Comparison of ENCODE assay signal across 8 cellular contexts in genomic region chr13:52195052-52195837, GRCh38. TPM values are rescaled to one million over a fixed set of nuclear protein-coding genes. Genes with fewer than 3 reads are reported as not detected.
DNase-seq lines count a peak whose midpoint lies in the region; ATAC-seq and TF ChIP-seq lines count a peak whose summit lies in the region.

No MANE protein-coding gene starts in this region.

- H3K36me3 ChIP-seq in OCI-LY7 (ENCODE audit: insufficient read depth, low read length) (no peaks in the 10 kb centered on the region), thoracic aorta (no peaks in the 10 kb centered on the region)

- intact Hi-C loops in OCI-LY7 (cut with micrococcal nuclease; ENCODE audit: unreplicated experiment), result loop anchor here (5.0 to 10.0 kb wide), 2 partner anchors 183 to 260 kb away; partner anchors contain the start of genes ALG11, ATP7B, CKAP2 and VPS36

- no TSS peak for BruUV-seq in OCI-LY7 (replicated peaks; lab: Mats Ljungman, UMichigan)

- H3K9me3 ChIP-seq in OCI-LY7 (ENCODE audit: low read length) (no peaks in the 10 kb centered on the region), thoracic aorta (no peaks in the 10 kb centered on the region)

- H3K4me2 ChIP-seq in OCI-LY7 (ENCODE audit: low read length), result peak overlapping the region; percentile 71

- POLR2A ChIA-PET in GM10248 (lab: Yijun Ruan, JAX), result no interaction called here
- POLR2A ChIA-PET in OCI-LY7 (lab: Charles Lee), result interaction anchor here (0.7 kb wide), 1 partner anchor 11 kb away, joined by 3 read pairs; no protein-coding TSS in a partner anchor

- no peaks in the 10 kb centered on the region for H3K9me2 ChIP-seq in OCI-LY7 (ENCODE audit: insufficient read depth, low read length)

- H3K27ac ChIP-seq in OCI-LY7 (ENCODE audit: low read depth, low read length, poor library complexity, severe bottlenecking) (no peak overlapping the region), foreskin keratinocyte (no peak overlapping the region), thoracic aorta (peak overlapping the region; percentile 85 to 88)

- TF ChIP-seq CTCF in GM10248 (IDR thresholded peaks at IDR 0.05; ENCODE audit: control extremely low read depth, extremely low read depth, low read depth, missing control alignments) (peak; percentile 37), OCI-LY7 (conservative IDR thresholded peaks at IDR 0.05; ENCODE audit: low read length) (no peak), foreskin keratinocyte (conservative IDR thresholded peaks at IDR 0.05) (peak; percentile 58), thoracic aorta (IDR thresholded peaks at IDR 0.05) (no peak)

- CTCF ChIA-PET in GM10248 (lab: Yijun Ruan, JAX) (interaction anchor here (0.7 to 1.5 kb wide), 3 partner anchors 9 to 345 kb away, joined by 3 read pairs; no protein-coding TSS in a partner anchor), OCI-LY7 (lab: Charles Lee; ENCODE audit: unreplicated experiment) (no interaction called here)

- no peaks in the 10 kb centered on the region for H3K27me3 ChIP-seq in foreskin keratinocyte
- H3K27me3 ChIP-seq in thoracic aorta (replicated peaks; ENCODE audit: insufficient read depth), result no peaks in the 10 kb centered on the region

- DNase-seq in GM10248 (ENCODE audit: extremely low spot score), result peak; percentile 74
- DNase-seq in HCEC 1CT, result peak; percentile 68
- no peak for DNase-seq in OCI-LY7 (ENCODE audit: low spot score)
- peak; percentile 38 for DNase-seq in activated gamma-delta T cell (lab: John Stamatoyannopoulos, UW)
- DNase-seq in foreskin keratinocyte, result peak; percentile 44 to 79
- DNase-seq in occipital lobe (lab: John Stamatoyannopoulos, UW), result peak; percentile 36
- DNase-seq in thoracic aorta (ENCODE audit: low spot score), result peak; percentile 53

- peak overlapping the region; percentile 94 for H3K4me3 ChIP-seq in OCI-LY7 (ENCODE audit: low read depth, low read length, poor library complexity, severe bottlenecking)
- H3K4me3 ChIP-seq in thoracic aorta, result peak overlapping the region; percentile 84

- no peaks in the 10 kb centered on the region for H4K20me1 ChIP-seq in OCI-LY7 (ENCODE audit: insufficient read depth, low read length)

- ATAC-seq in foreskin keratinocyte (peak; percentile 76), thoracic aorta (ENCODE audit: insufficient number of reproducible peaks, low FRiP score, low read depth) (peak; percentile 55), HG02938 (IDR thresholded peaks at IDR 0.05; ENCODE audit: unreplicated experiment) (no peak)

- peak overlapping the region; percentile 99 for H2AFZ ChIP-seq in OCI-LY7 (ENCODE audit: low read length)

- H3K4me1 ChIP-seq in OCI-LY7 (ENCODE audit: insufficient read depth, low read length, poor library complexity, severe bottlenecking) (peaks cover 13% of the 10 kb centered on the region), foreskin keratinocyte (no peaks in the 10 kb centered on the region), thoracic aorta (ENCODE audit: control insufficient read depth in 1 of 2, low read depth in 2 of 2) (peaks cover 7 to 9% of the 10 kb centered on the region in 2 donors)

- peaks cover 34% of the 10 kb centered on the region; the same call in 1 of the 2 replicates for H3K79me2 ChIP-seq in OCI-LY7 (ENCODE audit: insufficient read depth, low read depth, low read length)

RNA-seq across cellular contexts. Expression of gene NEK3, which starts 35.8 kb away (rescaled TPM):
- total RNA-seq in OCI-LY7 (2014; rRNA removed; shearing (Covaris generic)), result 18.2 and 28.4 TPM in 2 replicates
- total RNA-seq in OCI-LY7 (2022), result 32.2 and 37.0 TPM in 2 replicates
- 9.8 and 12.2 TPM in 2 replicates for total RNA-seq in foreskin keratinocyte
- polyA plus RNA-seq in foreskin keratinocyte, result 8.7 and 9.0 TPM in 2 replicates
- total RNA-seq in occipital lobe, result 11.4 TPM
- total RNA-seq in thoracic aorta, result 10 to 100 TPM; 10.4 to 16.4 TPM

Comparison
In these comparisons a context has a peak if more than half of its experiments do, and no peak if none do; other contexts are left out.
1. CTCF ChIP-seq: peak in GM10248 (single experiment) and foreskin keratinocyte (single experiment); none in OCI-LY7 (single experiment) and thoracic aorta (single experiment).
2. H3K27ac ChIP-seq: peak in thoracic aorta (2 of 2); none in OCI-LY7 (single experiment) and foreskin keratinocyte (single experiment).